16 cellular contexts compared by ENCODE assay signal in the genomic region with DNA sequence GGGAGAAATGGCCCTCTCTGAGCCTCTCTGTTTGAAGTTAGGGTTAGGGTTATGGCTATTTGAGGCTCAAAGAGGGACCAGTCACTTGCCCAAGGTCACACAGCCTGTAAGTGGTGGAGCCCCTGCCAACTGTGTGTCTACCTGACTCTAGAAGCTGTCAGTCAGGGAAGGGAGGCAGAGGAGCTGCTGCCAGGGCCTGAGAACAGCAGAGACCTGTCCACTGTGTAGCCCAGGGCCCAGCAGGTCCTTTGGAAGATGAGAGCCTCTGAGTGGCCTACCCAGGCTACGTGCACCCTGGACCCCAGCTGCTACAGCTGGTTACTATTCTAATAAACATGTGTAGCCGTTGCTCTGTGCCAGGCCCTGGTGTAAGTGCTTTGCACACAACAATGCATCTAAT. TPM values are rescaled to one million over a fixed set of nuclear protein-coding genes. Genes with fewer than 3 reads are reported as not detected.
A peak's percentile ranks its signal among the peaks of the same experiment; 100 is the strongest.
DNase-seq lines count a peak whose midpoint lies in the region; ATAC-seq, FAIRE-seq and TF ChIP-seq lines count a peak whose summit lies in the region.
"Had no signal": no experiment of that assay in that cellular context is flagged by ENCODE, and none has a peak within 500 bp of the region (broad histone marks: within the 10 kb centered on the region; RNA-seq: fewer than 3 reads in every experiment).

No MANE protein-coding gene starts in this region.

- CTCF ChIA-PET in HepG2 (lab: Yijun Ruan, JAX; ENCODE audit: low intra/inter-chr PET ratio, low total read pairs): no interaction called here

- no peaks in the 10 kb centered on the region for H3K79me2 ChIP-seq in HepG2 (ENCODE audit: insufficient read depth, low read length)

- in situ Hi-C loops in HepG2 (cut with HindIII; ENCODE audit: extremely low pct_ligation_motif_present, low pct_unique_long_range_greater_than_20kb): no loop called here

- 88 to 95% methylated on average over 2 of the region's 2 CpGs for WGBS in thyroid gland, 2 donors
- 16% methylated on average over 2 of the region's 2 CpGs for WGBS in HepG2 (ENCODE audit: low lambda C conversion rate)

- H3K4me3 ChIP-seq in colonic mucosa (no peak overlapping the region), mucosa of rectum (ENCODE audit: low read length in 2 of 2) (no peak overlapping the region), thyroid gland (replicated peaks in 1 of 3) (no peak overlapping the region), HepG2 (replicated peaks in 1 of 3; ENCODE audit: insufficient read depth in 1 of 3, low read depth in 2 of 3, low read length in 3 of 3) (no peak overlapping the region)

- POLR2A ChIA-PET in HepG2 (lab: Yijun Ruan, JAX): no interaction called here

- H3K27me3 ChIP-seq in colonic mucosa (no peaks in the 10 kb centered on the region), mucosa of rectum (ENCODE audit: control insufficient read depth in 2 of 2, insufficient read depth in 2 of 2, low read length in 2 of 2) (peaks cover 0 to 4% of the 10 kb centered on the region in 2 donors), thyroid gland (no peaks in the 10 kb centered on the region), HepG2 (ENCODE audit: control insufficient read depth in 1 of 2, insufficient read depth in 2 of 2, low read length in 2 of 2) (peaks cover 0 to 8% of the 10 kb centered on the region in 2 experiments; a peak in 2 of 5 replicates)

- no peak for TF ChIP-seq RAD21 in HepG2 (CRISPR knock-in tag; IDR thresholded peaks at IDR 0.05)

- no peak for TF ChIP-seq CTCF in colonic mucosa (IDR thresholded peaks at IDR 0.05)
- no peak for TF ChIP-seq CTCF in thyroid gland (IDR thresholded peaks at IDR 0.05)
- TF ChIP-seq CTCF in HepG2 (CRISPR knock-in tag; IDR thresholded peaks at IDR 0.05): no peak

- no peaks in the 10 kb centered on the region for H4K20me1 ChIP-seq in HepG2 (ENCODE audit: insufficient read depth, low read length)

- H3K27ac ChIP-seq in colonic mucosa (peak overlapping the region; percentile 78), mucosa of rectum (ENCODE audit: low read depth in 2 of 2, low read length in 2 of 2) (peak overlapping the region; percentile 36 to 58), thyroid gland (peak overlapping the region in 2 of 3 donors; percentile 23 to 86), HepG2 (ENCODE audit: extremely low read length, insufficient read depth, low read length) (no peak overlapping the region)

- H2AFZ ChIP-seq in HepG2 (ENCODE audit: low read length): no peak overlapping the region

- no peak for TF ChIP-seq EP300 in HepG2 (IDR thresholded peaks at IDR 0.05; ENCODE audit: low read depth in 2 of 2, low read length in 2 of 2)
- no peak for TF ChIP-seq EP300 in HepG2 (CRISPR knock-in tag; IDR thresholded peaks at IDR 0.05; ENCODE audit: borderline replicate concordance)

- H3K36me3 ChIP-seq in colonic mucosa (no peaks in the 10 kb centered on the region), mucosa of rectum (ENCODE audit: control insufficient read depth in 2 of 2, insufficient read depth in 2 of 2, low read length in 2 of 2) (no peaks in the 10 kb centered on the region), thyroid gland (no peaks in the 10 kb centered on the region), HepG2 (replicated peaks in 1 of 2; ENCODE audit: control insufficient read depth in 1 of 2, insufficient read depth in 2 of 2, low read length in 2 of 2) (no peaks in the 10 kb centered on the region)

- BruUV-seq in HepG2 (replicated peaks; lab: Mats Ljungman, UMichigan): no TSS peak

- no peak overlapping the region for H3K4me2 ChIP-seq in HepG2 (ENCODE audit: low read depth, low read length)

- FAIRE-seq in HepG2 (lab: Jason Lieb, UNC): no peak
- FAIRE-seq: G401.6 had no signal

- no peak for ATAC-seq in GM19397 (IDR thresholded peaks at IDR 0.05; ENCODE audit: unreplicated experiment)
- ATAC-seq in HepG2: no peak
- ATAC-seq: naive thymus-derived CD4-positive, alpha-beta T cell; stimulated activated naive CD8-positive, alpha-beta T cell treated with anti-CD3 and anti-CD28 coated beads, Interleukin-15, Interleukin-2, amounts not matched to agents 100 U/mL and 50 U/mL, for 24 hours had no signal

- peak overlapping the region in 1 of 2 donors; percentile 35 for H3K9ac ChIP-seq in colonic mucosa (ENCODE audit: low read depth in 2 of 2, low read length in 2 of 2)
- H3K9ac ChIP-seq in mucosa of rectum (ENCODE audit: low read depth in 1 of 2, low read length in 2 of 2): peak overlapping the region; percentile 2 to 38
- H3K9ac ChIP-seq in HepG2 (ENCODE audit: insufficient read depth, low read depth, low read length): no peak overlapping the region

- H3K9me3 ChIP-seq in colonic mucosa: no peaks in the 10 kb centered on the region
- no peaks in the 10 kb centered on the region for H3K9me3 ChIP-seq in mucosa of rectum (ENCODE audit: control insufficient read depth in 2 of 2, low read length in 2 of 2)
- no peaks in the 10 kb centered on the region for H3K9me3 ChIP-seq in thyroid gland
- no peaks in the 10 kb centered on the region for H3K9me3 ChIP-seq in HepG2 (ENCODE audit: low read length)

- intact Hi-C loops in colonic mucosa (cut with DNase I) (no loop called here), thyroid gland (cut with DNase I) (no loop called here), HepG2 (cut with micrococcal nuclease; ENCODE audit: unreplicated experiment) (no loop called here)

- H3K4me1 ChIP-seq in colonic mucosa (peaks cover 15% of the 10 kb centered on the region), mucosa of rectum (ENCODE audit: control insufficient read depth in 2 of 2, insufficient read depth in 2 of 2, low read length in 2 of 2) (peaks cover 34 to 51% of the 10 kb centered on the region in 2 donors), thyroid gland (peaks cover 33 to 92% of the 10 kb centered on the region in 2 donors), HepG2 (ENCODE audit: insufficient read depth, low read length) (no peaks in the 10 kb centered on the region)

- TF ChIP-seq POLR2A in thyroid gland (IDR thresholded peaks at IDR 0.05) (no peak), HepG2 (IDR thresholded peaks at IDR 0.05; ENCODE audit: insufficient read depth in 1 of 2, low read depth in 2 of 2, low read length in 2 of 2) (no peak)

- DNase-seq in NCI-H524 treated with DMSO at 0.1 percent for 48 hours (lab: John Stamatoyannopoulos, UW): peak; percentile 32
- no peak for DNase-seq in colonic mucosa
- DNase-seq in thyroid gland: no peak
- DNase-seq in HepG2 (ENCODE audit: low spot score): no peak
- DNase-seq in T-helper 2 cell: no peak
- DNase-seq: activated effector memory CD4-positive, alpha-beta T cell treated with Interleukin-2 at 50 U/mL for 16 hours; naive thymus-derived CD4-positive, alpha-beta T cell; stimulated activated CD4-positive, alpha-beta T cell treated with anti-CD3 and anti-CD28 coated beads, Interleukin-15, amount 100 ng/mL, for 24 hours; stimulated activated naive CD8-positive, alpha-beta T cell treated with anti-CD3 and anti-CD28 coated beads, Interleukin-15, Interleukin-2, amounts not matched to agents 100 U/mL and 50 U/mL, for 24 hours had no signal

TF ChIP-seq in HepG2, 621 proteins besides CTCF, POLR2A, EP300 and RAD21:
- TF ChIP-seq, protein P1, sequence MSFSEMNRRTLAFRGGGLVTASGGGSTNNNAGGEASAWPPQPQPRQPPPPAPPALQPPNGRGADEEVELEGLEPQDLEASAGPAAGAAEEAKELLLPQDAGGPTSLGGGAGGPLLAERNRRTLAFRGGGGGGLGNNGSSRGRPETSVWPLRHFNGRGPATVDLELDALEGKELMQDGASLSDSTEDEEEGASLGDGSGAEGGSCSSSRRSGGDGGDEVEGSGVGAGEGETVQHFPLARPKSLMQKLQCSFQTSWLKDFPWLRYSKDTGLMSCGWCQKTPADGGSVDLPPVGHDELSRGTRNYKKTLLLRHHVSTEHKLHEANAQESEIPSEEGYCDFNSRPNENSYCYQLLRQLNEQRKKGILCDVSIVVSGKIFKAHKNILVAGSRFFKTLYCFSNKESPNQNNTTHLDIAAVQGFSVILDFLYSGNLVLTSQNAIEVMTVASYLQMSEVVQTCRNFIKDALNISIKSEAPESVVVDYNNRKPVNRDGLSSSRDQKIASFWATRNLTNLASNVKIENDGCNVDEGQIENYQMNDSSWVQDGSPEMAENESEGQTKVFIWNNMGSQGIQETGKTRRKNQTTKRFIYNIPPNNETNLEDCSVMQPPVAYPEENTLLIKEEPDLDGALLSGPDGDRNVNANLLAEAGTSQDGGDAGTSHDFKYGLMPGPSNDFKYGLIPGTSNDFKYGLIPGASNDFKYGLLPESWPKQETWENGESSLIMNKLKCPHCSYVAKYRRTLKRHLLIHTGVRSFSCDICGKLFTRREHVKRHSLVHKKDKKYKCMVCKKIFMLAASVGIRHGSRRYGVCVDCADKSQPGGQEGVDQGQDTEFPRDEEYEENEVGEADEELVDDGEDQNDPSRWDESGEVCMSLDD (CRISPR knock-in tag; IDR thresholded peaks at IDR 0.05; ENCODE audit: borderline replicate concordance): no peak

RNA-seq across cellular contexts. Expression of gene EDN2, which starts 15.1 kb away (rescaled TPM):
- total RNA-seq in colonic mucosa (10 to 100 TPM in 1 of 2 donors, 1 to 10 TPM in 1; 3.3 to 13.5 TPM), thyroid gland (not detected), HepG2 (2016; rRNA removed; fragmentation: Illumina TruSeq; extraction: Trizol) (not detected in 2 replicates)
- not detected in 2 replicates for total RNA-seq in HepG2 (2016; cell fraction: cytosol; rRNA removed; fragmentation: Illumina TruSeq; extraction: Trizol; ENCODE audit: low read depth)
- not detected in 2 replicates for total RNA-seq in HepG2 (2016; cell fraction: insoluble cytoplasmic fraction; rRNA removed; fragmentation: Illumina TruSeq; extraction: Trizol)
- total RNA-seq in HepG2 (2016; cell fraction: membrane; rRNA removed; fragmentation: Illumina TruSeq; extraction: Trizol): not detected in 2 replicates
- not detected in 2 replicates for total RNA-seq in HepG2 (2016; cell fraction: nucleus; rRNA removed; fragmentation: Illumina TruSeq; extraction: Trizol)
- polyA plus RNA-seq in HepG2 (2011; rRNA removed): not detected in 2 replicates
- not detected in 2 replicates for polyA plus RNA-seq in HepG2 (2011; cell fraction: cytosol; rRNA removed)
- polyA plus RNA-seq in HepG2 (2011; cell fraction: nucleus; rRNA removed): not detected in 2 replicates
- not detected in 2 replicates for polyA plus RNA-seq in HepG2 (2012)
- not detected in 2 replicates for polyA plus RNA-seq in HepG2 (2016; cell fraction: cytosol; fragmentation: Illumina TruSeq; extraction: Trizol; ENCODE audit: low read depth)
- not detected in 2 replicates for polyA plus RNA-seq in HepG2 (2016; cell fraction: insoluble cytoplasmic fraction; fragmentation: Illumina TruSeq; extraction: Trizol; ENCODE audit: low read depth)
- not detected in 2 replicates for polyA plus RNA-seq in HepG2 (2016; cell fraction: membrane; fragmentation: Illumina TruSeq; extraction: Trizol; ENCODE audit: low read depth)
- not detected in 2 replicates for polyA plus RNA-seq in HepG2 (2016; cell fraction: nucleus; fragmentation: Illumina TruSeq; extraction: Trizol; ENCODE audit: insufficient read depth, low read depth)
- polyA minus RNA-seq in HepG2 (2011; rRNA and poly(A)+ RNA removed; ENCODE audit: low replicate concordance): 1.1 TPM in 1 of 2 replicates, not detected in the other
- not detected in 2 replicates for polyA minus RNA-seq in HepG2 (2011; cell fraction: cytosol; rRNA and poly(A)+ RNA removed)
- polyA minus RNA-seq in HepG2 (2011; cell fraction: nucleus; rRNA and poly(A)+ RNA removed): not detected in 2 replicates
- total RNA-seq: naive thymus-derived CD4-positive, alpha-beta T cell; NCI-H460; OCI-LY7; posterior vena cava; SK-MEL-5 had no signal
- polyA plus RNA-seq: naive thymus-derived CD4-positive, alpha-beta T cell had no signal
